Comparison of ENCODE assay signal across 8 cellular contexts in genomic region chr7:41705109-41705871, GRCh38. TPM values are rescaled to one million over a fixed set of nuclear protein-coding genes. Genes with fewer than 3 reads are reported as not detected.
DNase-seq lines count a peak whose midpoint lies in the region; ATAC-seq and TF ChIP-seq lines count a peak whose summit lies in the region.

No MANE protein-coding gene starts in this region.

- H3K27ac ChIP-seq in ACC112 (ENCODE audit: low read depth, low read length) (peak overlapping the region; percentile 77), ectodermal cell (ENCODE audit: insufficient read depth, low read depth, low read length, poor library complexity, severe bottlenecking) (no peak overlapping the region)

- H3K9me3 ChIP-seq in ectodermal cell (ENCODE audit: control insufficient read depth, low read length), result no peaks in the 10 kb centered on the region

- in situ Hi-C loops in GM13977 (cut with MboI; ENCODE audit: low pct_unique_long_range_greater_than_20kb, low sequenced_read_pairs, unreplicated experiment), result no loop called here

- H3K27me3 ChIP-seq in ACC112 (ENCODE audit: insufficient read depth, low read length) (no peaks in the 10 kb centered on the region), ectodermal cell (ENCODE audit: control insufficient read depth, insufficient read depth, low read length, poor library complexity, severe bottlenecking) (peaks cover 50% of the 10 kb centered on the region)

- H3K4me1 ChIP-seq in ACC112 (ENCODE audit: control insufficient read depth, insufficient read depth, low read length, unreplicated experiment) (peaks cover 40% of the 10 kb centered on the region), ectodermal cell (ENCODE audit: control insufficient read depth, insufficient read depth, low read length) (peaks cover 10% of the 10 kb centered on the region)

- TF ChIP-seq CTCF in GM13977 (IDR thresholded peaks at IDR 0.05; ENCODE audit: extremely low read depth, insufficient read depth, missing control alignments), result peak; percentile 89

- H3K79me2 ChIP-seq in ACC112 (ENCODE audit: control insufficient read depth, insufficient read depth, low read length, unreplicated experiment), result peaks cover 14% of the 10 kb centered on the region

- H3K4me3 ChIP-seq in ACC112 (ENCODE audit: low read depth, low read length), result peak overlapping the region; percentile 84
- peak overlapping the region; percentile 39 for H3K4me3 ChIP-seq in ectodermal cell (ENCODE audit: insufficient read depth, low read depth, low read length)

- peak; percentile 86 for DNase-seq in GM13977 (ENCODE audit: low spot score)
- peak; percentile 67 for DNase-seq in NCI-H2029 treated with DMSO at 0.1 percent for 48 hours (lab: John Stamatoyannopoulos, UW)
- peak; percentile 26 for DNase-seq in activated CD4-positive, alpha-beta T cell treated with anti-CD3 and anti-CD28 coated beads, Interleukin-2, amount 50 U/mL, for 1 hour
- peak; percentile 83 to 94 for DNase-seq in lung microvascular endothelial cell (ENCODE audit: low read depth in 2 of 2)
- peak; percentile 27 to 53 (median 38) for DNase-seq in stimulated activated CD4-positive, alpha-beta T cell treated with anti-CD3 and anti-CD28 coated beads, TNF-alpha, amount 100 ng/mL, for 48 hours (ENCODE audit: low read depth in 3 of 3)

- no peaks in the 10 kb centered on the region for H3K36me3 ChIP-seq in ACC112 (ENCODE audit: insufficient read depth, low read length)
- no peaks in the 10 kb centered on the region for H3K36me3 ChIP-seq in ectodermal cell (ENCODE audit: control insufficient read depth, insufficient read depth, low read length)

- peak overlapping the region; percentile 43 for H2AFZ ChIP-seq in ACC112 (ENCODE audit: low read length, unreplicated experiment)

- 1 to 2% methylated on average over 42 of the region's 42 CpGs for WGBS in ectodermal cell, 2 experiments

- peak; percentile 97 for ATAC-seq in HG02884 (IDR thresholded peaks at IDR 0.05; ENCODE audit: unreplicated experiment)

RNA-seq across cellular contexts. Expression of gene INHBA, which starts 2.4 kb away (rescaled TPM):
- polyA plus RNA-seq in ectodermal cell (2013, experiment 1 of 4), result not detected
- polyA plus RNA-seq in ectodermal cell (2013, experiment 2 of 4), result not detected
- 0.16 TPM for polyA plus RNA-seq in ectodermal cell (2013, experiment 3 of 4)
- polyA plus RNA-seq in ectodermal cell (2013, experiment 4 of 4), result 0.08 TPM
- total RNA-seq in lung microvascular endothelial cell, result 0.40 and 1.5 TPM in 2 replicates

Comparison
In these comparisons a context has a peak if more than half of its experiments do, and no peak if none do; other contexts are left out.
1. DNase-seq: peak in every context shown above with its lines; median percentile 88 in lung microvascular endothelial cell; 86 in GM13977; 67 in NCI-H2029 treated with DMSO at 0.1 percent for 48 hours; 38 in stimulated activated CD4-positive, alpha-beta T cell treated with anti-CD3 and anti-CD28 coated beads, TNF-alpha, amount 100 ng/mL, for 48 hours; 26 in activated CD4-positive, alpha-beta T cell treated with anti-CD3 and anti-CD28 coated beads, Interleukin-2, amount 50 U/mL, for 1 hour.